8 cellular contexts compared by ENCODE assay signal in the genomic region with DNA sequence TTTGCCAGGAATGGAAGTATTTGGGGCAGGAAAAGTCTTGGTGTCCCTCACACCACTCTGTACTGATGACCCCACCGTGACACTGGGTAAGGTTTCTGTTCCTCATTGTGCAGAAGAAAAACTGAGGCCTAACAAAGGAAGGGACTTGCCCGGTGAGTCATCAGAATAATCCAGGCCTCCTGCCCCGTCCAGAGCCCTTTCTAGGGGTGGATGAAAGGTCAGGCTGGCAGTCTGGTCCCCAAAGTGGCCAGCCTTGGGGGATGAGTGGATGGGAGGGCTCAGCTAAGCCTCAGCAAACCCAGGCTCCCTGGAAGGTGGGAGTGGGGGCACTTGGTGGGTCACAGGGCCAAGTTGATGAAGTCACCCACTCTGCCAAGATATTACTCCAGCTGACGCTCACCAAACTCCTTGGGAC.
A peak's percentile ranks its signal among the peaks of the same experiment; 100 is the strongest.
DNase-seq lines count a peak whose midpoint lies in the region; ATAC-seq and TF ChIP-seq lines count a peak whose summit lies in the region.

No MANE protein-coding gene starts in this region.

- no peak for TF ChIP-seq CTCF in GM06990 (IDR thresholded peaks at IDR 0.05; ENCODE audit: insufficient read depth, low read length, poor library complexity, severe bottlenecking)
- no peak for TF ChIP-seq CTCF in choroid plexus epithelial cell (conservative IDR thresholded peaks at IDR 0.05; ENCODE audit: low read depth, low read length)
- no peak for TF ChIP-seq CTCF in retinal pigment epithelial cell (conservative IDR thresholded peaks at IDR 0.05; ENCODE audit: low read depth, low read length)

- H3K36me3 ChIP-seq in GM06990 (ENCODE audit: control insufficient read depth, insufficient read depth, low read length) = no peaks in the 10 kb centered on the region; the same call in 1 of the 2 replicates

- DNase-seq in GM06990 (ENCODE audit: extremely low read depth, insufficient read length) (peak; percentile 80), choroid plexus epithelial cell (ENCODE audit: low read depth) (peak; percentile 33), retinal pigment epithelial cell (ENCODE audit: low read depth) (peak; percentile 43), T-helper 2 cell (no peak), GDM1 (lab: John Stamatoyannopoulos, UW) (no peak)
- DNase-seq in stimulated activated CD8-positive, alpha-beta memory T cell treated with anti-CD3 and anti-CD28 coated beads, Interleukin-4, amount 100 ng/mL, for 48 hours = no peak

- peak overlapping the region; percentile 1; the same call in 1 of the 2 replicates for H3K4me3 ChIP-seq in GM06990 (replicated peaks; ENCODE audit: low read depth, low read length)
- no peak overlapping the region for H3K4me3 ChIP-seq in choroid plexus epithelial cell (ENCODE audit: low read depth, low read length)
- no peak overlapping the region for H3K4me3 ChIP-seq in retinal pigment epithelial cell (ENCODE audit: low read length)

- H3K27me3 ChIP-seq in GM06990 (replicated peaks; ENCODE audit: control insufficient read depth, insufficient read depth, low read length) = no peaks in the 10 kb centered on the region

- ATAC-seq in GM21390 (IDR thresholded peaks at IDR 0.05; ENCODE audit: unreplicated experiment) (peak; percentile 88), HG03565 (IDR thresholded peaks at IDR 0.05; ENCODE audit: unreplicated experiment) (peak; percentile 88)

Comparison
In these comparisons a context has a peak if more than half of its experiments do, and no peak if none do; other contexts are left out.
1. DNase-seq: peak in GM06990 (single experiment), choroid plexus epithelial cell (single experiment) and retinal pigment epithelial cell (single experiment); none in T-helper 2 cell (0 of 5), stimulated activated CD8-positive, alpha-beta memory T cell treated with anti-CD3 and anti-CD28 coated beads, Interleukin-4, amount 100 ng/mL, for 48 hours (single experiment) and GDM1 (single experiment).